In genomic region chr22:49081926-49082325, GRCh38 we compare ENCODE assay signal across 8 cellular contexts.
"Had no signal": no experiment of that assay in that cellular context is flagged by ENCODE, and none has a peak within 500 bp of the region (broad histone marks: within the 10 kb centered on the region; RNA-seq: fewer than 3 reads in every experiment).

No MANE protein-coding gene starts in this region.

- H3K4me1 Mint-ChIP-seq: GM23338 had no signal

- ATAC-seq: GM23338, K562 had no signal

- H3K4me3 ChIP-seq: GM23338, K562 had no signal

- DNase-seq: H9, HCEC 1CT, IMR-90 had no signal

- H3K9me3 Mint-ChIP-seq: GM23338, H9 had no signal

- FAIRE-seq: H1, H54, HTR-8/SVneo, K562 had no signal

- H3K4me3 Mint-ChIP-seq: GM23338, H9 had no signal

- H3K27ac Mint-ChIP-seq: GM23338, H9 had no signal
